ENCODE assay signal across 33 cellular contexts in the genomic region with DNA sequence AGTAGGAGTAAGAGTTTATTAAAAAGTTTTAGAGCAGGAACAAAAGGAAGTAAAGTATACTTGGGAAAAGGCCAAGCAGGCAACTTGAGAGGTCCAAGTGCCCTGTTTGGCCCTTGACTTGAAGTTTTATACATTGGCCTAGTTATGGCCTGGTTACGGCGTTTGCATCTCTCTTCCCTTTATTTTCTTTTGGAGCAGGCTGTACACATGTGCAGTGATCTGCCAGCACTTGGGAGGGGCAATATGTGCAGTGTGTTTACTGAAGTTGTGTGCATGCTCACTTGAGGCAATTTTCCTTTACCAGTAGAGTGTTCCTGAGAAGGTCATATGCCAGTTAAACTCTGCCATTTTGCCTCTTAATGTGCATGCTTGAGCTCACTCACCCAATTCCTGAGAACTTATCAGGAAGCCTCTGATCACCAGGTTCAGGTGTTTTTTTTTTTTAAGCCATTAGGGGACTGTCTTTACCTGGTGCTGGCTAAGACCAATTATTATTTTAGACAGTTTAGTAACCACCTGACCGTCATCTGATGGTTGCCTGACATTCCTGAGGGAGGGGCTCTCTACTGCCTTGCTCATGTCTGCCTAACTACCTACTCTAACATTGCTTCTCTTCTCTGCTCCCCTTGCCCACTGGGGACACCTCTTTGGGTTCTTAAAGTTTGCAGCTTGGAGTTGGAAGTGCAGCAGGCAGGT. TPM values are rescaled to one million over a fixed set of nuclear protein-coding genes. Genes with fewer than 3 reads are reported as not detected.
"Had no signal": no experiment of that assay in that cellular context is flagged by ENCODE, and none has a peak within 500 bp of the region (broad histone marks: within the 10 kb centered on the region; RNA-seq: fewer than 3 reads in every experiment).

No MANE protein-coding gene starts in this region.

- H3K4me2 ChIP-seq: KMS-11 had no signal

- H3K27me3 ChIP-seq: ascending aorta, SJCRH30 had no signal

- H3K4me3 Mint-ChIP-seq: activated CD4-positive, alpha-beta T cell treated with anti-CD3 and anti-CD28 coated beads, Interleukin-2, amount 10 ng/mL, durations not matched to agents 24 days and 14 days; activated CD8-positive, alpha-beta T cell treated with anti-CD3 and anti-CD28 coated beads for 36 hours; activated naive CD4-positive, alpha-beta T cell treated with anti-CD3 and anti-CD28 coated beads, Interleukin-2, amount 50 U/mL, for 24 hours; activated naive CD8-positive, alpha-beta T cell treated with anti-CD3 and anti-CD28 coated beads, Interleukin-2, amount 10 ng/mL, durations not matched to agents 7 days and 5 days; activated T-cell treated with anti-CD3 and anti-CD28 coated beads, Interleukin-2, amount 50 U/mL, for 72 hours; activated T-helper 17 cell treated with anti-CD3 and anti-CD28 coated beads, Interleukin-2, amount 50 U/mL, for 72 hours had no signal

- H3K36me3 ChIP-seq: ascending aorta, cardiac muscle cell, SJCRH30, WERI-Rb-1 had no signal

- H3K4me3 ChIP-seq: ascending aorta, cardiac muscle cell, SJCRH30, SK-N-MC had no signal

- H3K9me3 Mint-ChIP-seq: activated CD4-positive, alpha-beta T cell treated with anti-CD3 and anti-CD28 coated beads, Interleukin-2, amount 10 ng/mL, durations not matched to agents 24 days and 14 days; activated CD8-positive, alpha-beta T cell treated with anti-CD3 and anti-CD28 coated beads for 36 hours; activated naive CD4-positive, alpha-beta T cell treated with anti-CD3 and anti-CD28 coated beads, Interleukin-2, amount 50 U/mL, for 24 hours; activated naive CD8-positive, alpha-beta T cell treated with anti-CD3 and anti-CD28 coated beads, Interleukin-2, amount 10 ng/mL, durations not matched to agents 7 days and 5 days; activated T-cell treated with anti-CD3 and anti-CD28 coated beads, Interleukin-2, amount 50 U/mL, for 72 hours; activated T-helper 17 cell treated with anti-CD3 and anti-CD28 coated beads, Interleukin-2, amount 50 U/mL, for 72 hours had no signal

- H3K4me1 ChIP-seq: ascending aorta, SJCRH30 had no signal

- H3K9me3 ChIP-seq: ascending aorta, SJCRH30 had no signal

- H3K27me3 Mint-ChIP-seq: activated naive CD4-positive, alpha-beta T cell treated with anti-CD3 and anti-CD28 coated beads, Interleukin-2, amount 50 U/mL, for 24 hours had no signal

- H3K27ac Mint-ChIP-seq: activated CD4-positive, alpha-beta T cell treated with anti-CD3 and anti-CD28 coated beads, Interleukin-2, amount 10 ng/mL, durations not matched to agents 24 days and 14 days; activated CD8-positive, alpha-beta T cell treated with anti-CD3 and anti-CD28 coated beads for 36 hours; activated naive CD4-positive, alpha-beta T cell treated with anti-CD3 and anti-CD28 coated beads, Interleukin-2, amount 50 U/mL, for 24 hours; activated naive CD8-positive, alpha-beta T cell treated with anti-CD3 and anti-CD28 coated beads, Interleukin-2, amount 10 ng/mL, durations not matched to agents 7 days and 5 days; activated T-cell treated with anti-CD3 and anti-CD28 coated beads, Interleukin-2, amount 50 U/mL, for 72 hours; activated T-helper 17 cell treated with anti-CD3 and anti-CD28 coated beads, Interleukin-2, amount 50 U/mL, for 72 hours had no signal

- ATAC-seq: activated CD8-positive, alpha-beta T cell treated with anti-CD3 and anti-CD28 coated beads for 36 hours; activated T-cell treated with anti-CD3 and anti-CD28 coated beads, Interleukin-2, amount 50 U/mL, for 72 hours; activated T-helper 17 cell treated with anti-CD3 and anti-CD28 coated beads, Interleukin-2, amount 50 U/mL, for 72 hours; Panc1 had no signal

- H3K9ac ChIP-seq: KMS-11 had no signal

- H3K27ac ChIP-seq: ascending aorta, cardiac muscle cell, KMS-11, SJCRH30, SK-N-MC, WERI-Rb-1 had no signal

- H3K36me3 Mint-ChIP-seq: activated naive CD4-positive, alpha-beta T cell treated with anti-CD3 and anti-CD28 coated beads, Interleukin-2, amount 50 U/mL, for 24 hours; activated naive CD8-positive, alpha-beta T cell treated with anti-CD3 and anti-CD28 coated beads, Interleukin-2, amount 10 ng/mL, durations not matched to agents 7 days and 5 days had no signal

- H3K4me1 Mint-ChIP-seq: activated CD4-positive, alpha-beta T cell treated with anti-CD3 and anti-CD28 coated beads, Interleukin-2, amount 10 ng/mL, durations not matched to agents 24 days and 14 days; activated naive CD4-positive, alpha-beta T cell treated with anti-CD3 and anti-CD28 coated beads, Interleukin-2, amount 50 U/mL, for 24 hours; activated T-helper 17 cell treated with anti-CD3 and anti-CD28 coated beads, Interleukin-2, amount 50 U/mL, for 72 hours had no signal

- DNase-seq: activated CD4-positive, alpha-beta T cell treated with anti-CD3 and anti-CD28 coated beads, Interleukin-2, amount 10 ng/mL, durations not matched to agents 24 days and 14 days; activated CD4-positive, alpha-beta T cell treated with anti-CD3 and anti-CD28 coated beads, Interleukin-2, amount 50 U/mL, for 4 hours; activated CD8-positive, alpha-beta T cell treated with anti-CD3 and anti-CD28 coated beads for 36 hours; activated effector memory CD4-positive, alpha-beta T cell treated with anti-CD3 and anti-CD28 coated beads, Interleukin-2, amount 50 U/mL, for 16 hours; activated naive CD4-positive, alpha-beta T cell treated with Interleukin-2 at 50 U/mL for 16 hours; activated naive CD8-positive, alpha-beta T cell treated with anti-CD3 and anti-CD28 coated beads, Interleukin-2, amount 10 ng/mL, durations not matched to agents 7 days and 5 days; activated T-cell treated with anti-CD3 and anti-CD28 coated beads, Interleukin-2, amount 50 U/mL, for 1 hour; activated T-cell treated with anti-CD3 and anti-CD28 coated beads, Interleukin-2, amount 50 U/mL, for 72 hours; amygdala; MM.1S; MV-4-11; NCI-H1092 treated with DMSO at 0.1 percent for 48 hours; NCI-H1417; NCI-H187 treated with DMSO at 0.1 percent for 48 hours; NCI-H2081; NCI-H2171 treated with DMSO at 0.1 percent for 48 hours; NCI-H2227 treated with DMSO at 0.1 percent for 48 hours; NCI-H446; NCI-H510A treated with DMSO at 0.1 percent for 48 hours; NCI-H526 treated with DMSO at 0.1 percent for 48 hours; SHP77; SJCRH30; T1000; WERI-Rb-1 had no signal

RNA-seq across cellular contexts. Expression of gene SCN2A, which starts 48.0 kb away (rescaled TPM):
- total RNA-seq: activated CD4-positive, alpha-beta T cell treated with anti-CD3 and anti-CD28 coated beads, Interleukin-2, amount 10 ng/mL, durations not matched to agents 24 days and 14 days; activated CD8-positive, alpha-beta memory T cell treated with anti-CD3 and anti-CD28 coated beads for 36 hours; activated CD8-positive, alpha-beta T cell treated with anti-CD3 and anti-CD28 coated beads for 36 hours; SJCRH30; T-helper 1 cell treated with Interleukin-12 subunit alpha and Interleukin-12 subunit beta and Interleukin-4 antibody, amounts not matched to agents 30 ng/mL and 1 ng/mL, for 36 hours had no signal
- polyA plus RNA-seq: cardiac muscle cell had no signal
